In genomic region chr3:11145888-11146287, GRCh38 we compare ENCODE assay signal across 13 cellular contexts. TPM values are rescaled to one million over a fixed set of nuclear protein-coding genes. Genes with fewer than 3 reads are reported as not detected.
DNase-seq lines count a peak whose midpoint lies in the region; ATAC-seq and TF ChIP-seq lines count a peak whose summit lies in the region.
"Had no signal": no experiment of that assay in that cellular context is flagged by ENCODE, and none has a peak within 500 bp of the region (broad histone marks: within the 10 kb centered on the region; RNA-seq: fewer than 3 reads in every experiment).

No MANE protein-coding gene starts in this region.

- ATAC-seq in GM21360 (IDR thresholded peaks at IDR 0.05; ENCODE audit: unreplicated experiment) (no peak), HG02763 (IDR thresholded peaks at IDR 0.05; ENCODE audit: unreplicated experiment) (no peak)
- ATAC-seq: K562, T-helper 17 cell had no signal

- no peak overlapping the region for H3K27ac ChIP-seq in HEK293 (ENCODE audit: extremely low read depth, low read depth, low read length)
- peak overlapping the region; percentile 40 to 49 for H3K27ac ChIP-seq in tibial artery
- H3K27ac ChIP-seq: right atrium auricular region had no signal

- TF ChIP-seq CTCF in HEK293 (tag by site-specific recombination; IDR thresholded peaks at IDR 0.05) (no peak), fibroblast of villous mesenchyme (IDR thresholded peaks at IDR 0.05; ENCODE audit: insufficient read depth, low read depth, low read length) (no peak), tibial artery (IDR thresholded peaks at IDR 0.05) (no peak), CD14-positive monocyte (IDR thresholded peaks at IDR 0.05) (no peak)

- H3K27me3 Mint-ChIP-seq in CD14-positive monocyte (ENCODE audit: low read depth in 3 of 3), result peaks cover 3 to 6% (median 5%) of the 10 kb centered on the region in 3 donors

- H3K4me1 ChIP-seq in HEK293 (ENCODE audit: control insufficient read depth, insufficient read depth, low read length) (no peaks in the 10 kb centered on the region; the same call in 1 of the 2 replicates), tibial artery (peaks cover 0 to 46% (median 13%) of the 10 kb centered on the region in 4 donors)
- H3K4me1 ChIP-seq: right atrium auricular region had no signal

- peaks cover 0 to 3% (median 0%) of the 10 kb centered on the region in 7 donors for H3K9me3 Mint-ChIP-seq in CD14-positive monocyte

- H3K4me3 Mint-ChIP-seq in CD14-positive monocyte, result no peak overlapping the region
- H3K4me3 Mint-ChIP-seq: activated naive CD8-positive, alpha-beta T cell; T-helper 17 cell had no signal

- no peak overlapping the region for H3K27ac Mint-ChIP-seq in CD14-positive monocyte
- H3K27ac Mint-ChIP-seq: activated naive CD8-positive, alpha-beta T cell; T-helper 17 cell had no signal

- peaks cover 10% of the 10 kb centered on the region for H3K4me1 Mint-ChIP-seq in CD14-positive monocyte
- H3K4me1 Mint-ChIP-seq: T-helper 17 cell had no signal

- H3K36me3 Mint-ChIP-seq in CD14-positive monocyte, result no peaks in the 10 kb centered on the region
- H3K36me3 Mint-ChIP-seq: activated naive CD8-positive, alpha-beta T cell had no signal

- DNase-seq in amniotic stem cell (lab: John Stamatoyannopoulos, UW) (peak; percentile 94), fibroblast of villous mesenchyme (ENCODE audit: low read depth) (peak; percentile 90), tibial artery (no peak), HK-2 (ENCODE audit: unreplicated experiment) (no peak), CD14-positive monocyte (ENCODE audit: low spot score) (no peak)
- DNase-seq: DMS79, T-helper 17 cell had no signal

- POLR2A ChIA-PET in HEK293 (lab: Yijun Ruan, JAX), result no interaction called here

- intact Hi-C loops in tibial artery (cut with DNase I; ENCODE audit: low total_unique reads) (no loop called here), CD14-positive monocyte (cut with micrococcal nuclease) (no loop called here)

- H3K36me3 ChIP-seq in HEK293 (ENCODE audit: control insufficient read depth in 2 of 2, insufficient read depth in 1 of 2, low read length in 2 of 2) (no peaks in the 10 kb centered on the region), tibial artery (no peaks in the 10 kb centered on the region)
- H3K36me3 ChIP-seq: right atrium auricular region had no signal

- no peaks in the 10 kb centered on the region for H3K27me3 ChIP-seq in tibial artery
- H3K27me3 ChIP-seq: right atrium auricular region had no signal

- no peak overlapping the region for H3K4me3 ChIP-seq in HEK293 (ENCODE audit: low read depth, low read length)
- no peak overlapping the region for H3K4me3 ChIP-seq in fibroblast of villous mesenchyme (ENCODE audit: low read depth, low read length)
- H3K4me3 ChIP-seq in tibial artery, result no peak overlapping the region
- H3K4me3 ChIP-seq: K562, right atrium auricular region had no signal

- no peaks in the 10 kb centered on the region for H3K9me3 ChIP-seq in HEK293 (ENCODE audit: control insufficient read depth, insufficient read depth, low read depth, low read length)
- no peaks in the 10 kb centered on the region for H3K9me3 ChIP-seq in tibial artery
- H3K9me3 ChIP-seq: right atrium auricular region had no signal

- CTCF ChIA-PET in HEK293 (lab: Yijun Ruan, JAX), result interaction anchor here (1.8 kb wide), 1 partner anchor 9 kb away, joined by 9 read pairs; the partner anchor contains the start of gene HRH1

TF ChIP-seq in HEK293, 187 proteins besides CTCF, POLR2A, EP300 and RAD21:
- TF ChIP-seq ZNF701 (tag by site-specific recombination; IDR thresholded peaks at IDR 0.05), result no peak
- TF ChIP-seq ZBTB48 (tag by site-specific recombination; IDR thresholded peaks at IDR 0.05), result peak; percentile 92
- TF ChIP-seq OSR2 (tag by site-specific recombination; IDR thresholded peaks at IDR 0.05), result peak; percentile 28; the same call in 1 of the 2 replicates

RNA-seq across cellular contexts. Expression of gene HRH1, which starts 8.4 kb away (rescaled TPM):
- total RNA-seq in fibroblast of villous mesenchyme, result 13.2 and 26.8 TPM in 2 replicates
- polyA plus RNA-seq in CD14-positive monocyte, result under 1 TPM in 1 of 2 donors, not detected in 1; 0.08 TPM
- total RNA-seq: T-helper 17 cell had no signal

Comparison
In these comparisons a context has a peak if more than half of its experiments do, and no peak if none do; other contexts are left out.
1. DNase-seq: peak in amniotic stem cell (single experiment) and fibroblast of villous mesenchyme (single experiment); none in tibial artery (0 of 2), HK-2 (single experiment) and CD14-positive monocyte (single experiment).